ENCODE assay signal across 8 cellular contexts in genomic region chr10:38093816-38094157, GRCh38. TPM values are rescaled to one million over a fixed set of nuclear protein-coding genes. Genes with fewer than 3 reads are reported as not detected.
DNase-seq lines count a peak whose midpoint lies in the region; ATAC-seq and TF ChIP-seq lines count a peak whose summit lies in the region.

No MANE protein-coding gene starts in this region.

- H3K27me3 ChIP-seq in mesenchymal stem cell (ENCODE audit: control insufficient read depth in 1 of 2, insufficient read depth in 1 of 2, low read length in 2 of 2) (no peaks in the 10 kb centered on the region), uterus (no peaks in the 10 kb centered on the region)

- H3K27ac ChIP-seq in mesenchymal stem cell (ENCODE audit: low read length, poor library complexity, severe bottlenecking), result no peak overlapping the region
- H3K27ac ChIP-seq in uterus, result peak overlapping the region; percentile 61 to 85

- no peak overlapping the region for H3K18ac ChIP-seq in mesenchymal stem cell (ENCODE audit: low read depth in 1 of 2, low read length in 2 of 2)

- peak overlapping the region; percentile 90 to 96 (median 91) for H3K4me3 Mint-ChIP-seq in brain

- peaks cover 45% of the 10 kb centered on the region for H3K36me3 Mint-ChIP-seq in brain

- H3K36me3 ChIP-seq in mesenchymal stem cell (ENCODE audit: control insufficient read depth in 1 of 2, insufficient read depth in 2 of 2, low read depth in 1 of 2, low read length in 2 of 2) (peaks cover 0 to 31% of the 10 kb centered on the region in 2 experiments), uterus (no peaks in the 10 kb centered on the region)

- H4K91ac ChIP-seq in mesenchymal stem cell (ENCODE audit: low read length), result no peak overlapping the region

- TF ChIP-seq POLR2A in uterus (IDR thresholded peaks at IDR 0.05), result no peak

- no peak overlapping the region for H3K4me2 ChIP-seq in mesenchymal stem cell (ENCODE audit: low read length, poor library complexity, severe bottlenecking)

- no peak overlapping the region for H3K23ac ChIP-seq in mesenchymal stem cell (ENCODE audit: low read length in 2 of 2)

- ATAC-seq in GM19438 (IDR thresholded peaks at IDR 0.05; ENCODE audit: low read depth, unreplicated experiment) (peak; percentile 38), HG03457 (IDR thresholded peaks at IDR 0.05; ENCODE audit: unreplicated experiment) (peak; percentile 15)

- no peak overlapping the region for H2BK12ac ChIP-seq in mesenchymal stem cell (ENCODE audit: low read length in 2 of 2)

- peak overlapping the region; percentile 42 for H2AFZ ChIP-seq in mesenchymal stem cell (ENCODE audit: low read depth, low read length)

- no peak overlapping the region for H2BK5ac ChIP-seq in mesenchymal stem cell (ENCODE audit: low read depth, low read length, poor library complexity, severe bottlenecking)

- H4K8ac ChIP-seq in mesenchymal stem cell (ENCODE audit: low read length), result no peak overlapping the region

- H3K79me1 ChIP-seq in mesenchymal stem cell (replicated peaks; ENCODE audit: low read length, poor library complexity, severe bottlenecking), result no peaks in the 10 kb centered on the region

- WGBS in mesenchymal stem cell, result 91% methylated on average over 10 of the region's 16 CpGs

- H3K4me3 ChIP-seq in AG10803 (ENCODE audit: low read length) (peak overlapping the region; percentile 91), mesenchymal stem cell (ENCODE audit: insufficient read depth in 1 of 2, low read depth in 1 of 2, low read length in 2 of 2) (peak overlapping the region in 1 of 2 experiments; percentile 96), uterus (peak overlapping the region; percentile 74 to 75)

- intact Hi-C loops in uterus (cut with DNase I; ENCODE audit: low total_unique reads), result no loop called here

- H3K9me3 ChIP-seq in mesenchymal stem cell (ENCODE audit: control insufficient read depth, low read length), result peaks cover 10% of the 10 kb centered on the region
- peaks cover 0 to 4% of the 10 kb centered on the region in 2 donors for H3K9me3 ChIP-seq in uterus

- peak overlapping the region; percentile 89 to 97 (median 96) for H3K27ac Mint-ChIP-seq in brain

- H3K4ac ChIP-seq in mesenchymal stem cell (ENCODE audit: low read depth in 1 of 2, low read length in 2 of 2), result no peak overlapping the region

- DNase-seq in AG10803 (ENCODE audit: low read depth) (no peak), mesenchymal stem cell (no peak), uterus (no peak), superior temporal gyrus (ENCODE audit: extremely low spot score) (no peak), dermis blood vessel endothelial cell (no peak)

- no peak overlapping the region for H2BK120ac ChIP-seq in mesenchymal stem cell (ENCODE audit: low read depth, low read length)

- H2BK15ac ChIP-seq in mesenchymal stem cell (ENCODE audit: low read depth, poor library complexity, severe bottlenecking), result no peak overlapping the region

- H2AK5ac ChIP-seq in mesenchymal stem cell (ENCODE audit: low read length, severe bottlenecking), result no peak overlapping the region

- peaks cover 10% of the 10 kb centered on the region for H3K27me3 Mint-ChIP-seq in brain

- TF ChIP-seq CTCF in AG10803 (conservative IDR thresholded peaks at IDR 0.05; ENCODE audit: low read length) (no peak), brain (conservative IDR thresholded peaks at IDR 0.05) (no peak), uterus (IDR thresholded peaks at IDR 0.05) (no peak)

- peaks cover 1% of the 10 kb centered on the region for H3K4me1 ChIP-seq in mesenchymal stem cell (ENCODE audit: control insufficient read depth, insufficient read depth, low read depth, low read length)
- H3K4me1 ChIP-seq in uterus, result peaks cover 0 to 6% of the 10 kb centered on the region in 2 donors

- H3K4me1 Mint-ChIP-seq in brain, result peaks cover 23% of the 10 kb centered on the region

- H3K14ac ChIP-seq in mesenchymal stem cell (ENCODE audit: low read length in 2 of 2), result no peak overlapping the region

- peaks cover 27 to 36% (median 32%) of the 10 kb centered on the region in 5 experiments for H3K9me3 Mint-ChIP-seq in brain

- peak overlapping the region; percentile 96 for H3K9ac ChIP-seq in mesenchymal stem cell (ENCODE audit: low read length)

RNA-seq across cellular contexts. Expression of gene ZNF37A, which starts 0.3 kb away (rescaled TPM):
- polyA plus RNA-seq in brain (ENCODE audit: insufficient read depth, low read depth, low replicate concordance), result 3.9 TPM
- 2.1 TPM for polyA plus RNA-seq in mesenchymal stem cell (2013, experiment 1 of 2)
- polyA plus RNA-seq in mesenchymal stem cell (2013, experiment 2 of 2), result 2.1 TPM
- total RNA-seq in uterus, result 10 to 100 TPM; 11.8 to 37.0 (median 24.1) TPM
- 9.4 and 10.9 TPM in 2 replicates for total RNA-seq in dermis blood vessel endothelial cell
